6 cellular contexts compared by ENCODE assay signal in genomic region chr19:38813932-38814331, GRCh38. TPM values are rescaled to one million over a fixed set of nuclear protein-coding genes. Genes with fewer than 3 reads are reported as not detected.
"Had no signal": no experiment of that assay in that cellular context is flagged by ENCODE, and none has a peak within 500 bp of the region (broad histone marks: within the 10 kb centered on the region; RNA-seq: fewer than 3 reads in every experiment).

No MANE protein-coding gene starts in this region.

RNA-seq across cellular contexts. Expression of gene LGALS4, which starts 1.2 kb away (rescaled TPM):
- total RNA-seq: IMR-90, M059J, SK-MEL-5 had no signal

RNA-seq across cellular contexts. Expression of gene LGALS7B, which starts 24.9 kb away (rescaled TPM):
- total RNA-seq: HT1080, IMR-90, M059J, SK-MEL-5 had no signal
- polyA plus RNA-seq: IMR-90, SK-N-SH had no signal

RNA-seq across cellular contexts. Expression of gene LGALS7, which starts 40.6 kb away (rescaled TPM):
- total RNA-seq: HepG2, HT1080, IMR-90, M059J, SK-MEL-5 had no signal
- polyA plus RNA-seq: IMR-90, SK-N-SH had no signal
